ENCODE assay signal across 1 cellular context in the genomic region with DNA sequence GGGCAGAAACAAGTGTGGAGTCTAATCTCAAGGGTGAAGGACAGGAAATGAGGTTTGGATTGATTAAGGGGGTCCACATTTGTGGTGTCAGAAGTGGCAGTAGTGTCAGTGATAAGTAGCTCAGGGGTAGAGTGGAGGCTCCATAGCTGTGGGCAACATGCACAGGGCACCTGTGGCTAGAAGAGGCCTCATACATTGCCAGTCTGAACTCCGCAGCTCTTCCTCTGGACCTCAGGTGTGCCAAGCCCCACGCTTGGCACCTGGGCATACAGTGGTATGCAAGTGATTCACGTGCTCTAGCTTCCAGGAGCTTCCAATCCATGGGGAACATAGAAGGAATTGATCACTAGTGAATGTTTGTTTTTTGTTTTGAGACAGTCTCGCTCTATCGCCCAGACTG.
TF ChIP-seq lines count a peak whose summit lies in the region.

No MANE protein-coding gene starts in this region.

TF ChIP-seq in H1, 55 proteins besides CTCF, POLR2A, EP300 and RAD21:
- 0 out of 2 replicates have a peak, but pooled peaks have one; percentile 23 for TF ChIP-seq POLR2AphosphoS5 (IDR thresholded peaks at IDR 0.05; ENCODE audit: low read depth, low read length)
- TF ChIP-seq BCL11A (IDR thresholded peaks at IDR 0.05; ENCODE audit: low read depth in 2 of 2, low read length in 2 of 2), result no peak
TF ChIP-seq in H1: peak in this region for 1.
